8 cellular contexts compared by ENCODE assay signal in genomic region chr5:51336878-51337277, GRCh38. TPM values are rescaled to one million over a fixed set of nuclear protein-coding genes. Genes with fewer than 3 reads are reported as not detected.
"Had no signal": no experiment of that assay in that cellular context is flagged by ENCODE, and none has a peak within 500 bp of the region (broad histone marks: within the 10 kb centered on the region; RNA-seq: fewer than 3 reads in every experiment).

No MANE protein-coding gene starts in this region.

- H3K4me2 ChIP-seq: GM23338 had no signal

- H3K36me3 ChIP-seq: HAP-1 had no signal

- DNase-seq: GM23248, GOT3, H7, H9, HCEC 1CT, HFFc6 had no signal

- H3K9ac ChIP-seq: GM23248 had no signal

- H3K9me3 ChIP-seq: HAP-1 had no signal

- H3K4me3 ChIP-seq: GM23248, GM23338, HAP-1 had no signal

- H3K27ac ChIP-seq: GM23248 had no signal

- H2AFZ ChIP-seq: GM23248, GM23338 had no signal

RNA-seq across cellular contexts. Expression of gene ISL1, which starts 46.4 kb away (rescaled TPM):
- polyA plus RNA-seq: GM23248 had no signal
